9 cellular contexts compared by ENCODE assay signal in genomic region chr5:1667648-1668140, GRCh38.
DNase-seq lines count a peak whose midpoint lies in the region; ATAC-seq and TF ChIP-seq lines count a peak whose summit lies in the region.
"Had no signal": no experiment of that assay in that cellular context is flagged by ENCODE, and none has a peak within 500 bp of the region (broad histone marks: within the 10 kb centered on the region; RNA-seq: fewer than 3 reads in every experiment).

No MANE protein-coding gene starts in this region.

- H4K20me1 ChIP-seq in neural progenitor cell (ENCODE audit: low read depth): no peaks in the 10 kb centered on the region

- no peak for DNase-seq in HFFc6
- peak; percentile 24 for DNase-seq in glutamatergic neuron
- no peak for DNase-seq in neural progenitor cell (ENCODE audit: low spot score)
- no peak for DNase-seq in GDM1 (lab: John Stamatoyannopoulos, UW)
- DNase-seq in chondrocyte (ENCODE audit: low spot score): no peak

- H3K27me3 ChIP-seq in neural progenitor cell: peaks cover 64% of the 10 kb centered on the region

- H3K27me3 Mint-ChIP-seq in HFFc6 (ENCODE audit: insufficient read depth) (peaks cover 39% of the 10 kb centered on the region), glutamatergic neuron (ENCODE audit: unreplicated experiment) (peaks cover 16% of the 10 kb centered on the region), neural progenitor cell (ENCODE audit: insufficient read depth, low read depth) (peaks cover 15% of the 10 kb centered on the region), chondrocyte (ENCODE audit: low read depth) (peaks cover 56% of the 10 kb centered on the region)

- H3K4me3 Mint-ChIP-seq in HFFc6 (no peak overlapping the region), glutamatergic neuron (ENCODE audit: unreplicated experiment) (no peak overlapping the region), neural progenitor cell (peak overlapping the region; percentile 81), chondrocyte (ENCODE audit: unreplicated experiment) (no peak overlapping the region)

- H3K9me3 Mint-ChIP-seq in HFFc6 (no peaks in the 10 kb centered on the region; the same call in 1 of the 2 replicates), glutamatergic neuron (ENCODE audit: unreplicated experiment) (peaks cover 4% of the 10 kb centered on the region), neural progenitor cell (peaks cover 4% of the 10 kb centered on the region), chondrocyte (ENCODE audit: low read depth) (peaks cover 8% of the 10 kb centered on the region)

- TF ChIP-seq CTCF in C4-2B (conservative IDR thresholded peaks at IDR 0.05) (peak; percentile 17), HFFc6 (IDR thresholded peaks at IDR 0.05) (peak; percentile 17; the same call in 1 of the 2 replicates), glutamatergic neuron (IDR thresholded peaks at IDR 0.05; ENCODE audit: partially characterized antibody, unreplicated experiment) (no peak), neural progenitor cell (IDR thresholded peaks at IDR 0.05) (no peak), chondrocyte (IDR thresholded peaks at IDR 0.05) (no peak)

- no peak overlapping the region for H3K27ac Mint-ChIP-seq in HFFc6
- H3K27ac Mint-ChIP-seq in glutamatergic neuron (ENCODE audit: unreplicated experiment): no peak overlapping the region
- H3K27ac Mint-ChIP-seq in neural progenitor cell: no peak overlapping the region
- H3K27ac Mint-ChIP-seq in chondrocyte (ENCODE audit: unreplicated experiment): no peak overlapping the region

- peak overlapping the region; percentile 87 for H3K4me2 ChIP-seq in neural progenitor cell

- H3K4me1 ChIP-seq in neural progenitor cell: peaks cover 6% of the 10 kb centered on the region

- H3K79me2 ChIP-seq in neural progenitor cell (ENCODE audit: low read depth): no peaks in the 10 kb centered on the region

- no peaks in the 10 kb centered on the region for H3K4me1 Mint-ChIP-seq in HFFc6 (ENCODE audit: low read depth)
- H3K4me1 Mint-ChIP-seq in glutamatergic neuron (ENCODE audit: low read depth, unreplicated experiment): peaks cover 6% of the 10 kb centered on the region
- peaks cover 17% of the 10 kb centered on the region for H3K4me1 Mint-ChIP-seq in neural progenitor cell
- H3K4me1 Mint-ChIP-seq in chondrocyte (ENCODE audit: low read depth): no peaks in the 10 kb centered on the region

- no peak overlapping the region for H3K27ac ChIP-seq in C4-2B
- H3K27ac ChIP-seq in neural progenitor cell: no peak overlapping the region
- H3K27ac ChIP-seq: epithelial cell of prostate had no signal

- H3K36me3 Mint-ChIP-seq in HFFc6 (ENCODE audit: low read depth) (peaks cover 4% of the 10 kb centered on the region; the same call in 1 of the 2 replicates), glutamatergic neuron (ENCODE audit: unreplicated experiment) (no peaks in the 10 kb centered on the region), neural progenitor cell (no peaks in the 10 kb centered on the region), chondrocyte (ENCODE audit: low read depth) (no peaks in the 10 kb centered on the region)

- no peaks in the 10 kb centered on the region for H3K36me3 ChIP-seq in neural progenitor cell

- no peaks in the 10 kb centered on the region for H3F3A ChIP-seq in neural progenitor cell (ENCODE audit: low read depth)

- H3K9me3 ChIP-seq in neural progenitor cell (ENCODE audit: low read depth): no peaks in the 10 kb centered on the region

- H2AFZ ChIP-seq in neural progenitor cell (replicated peaks): peak overlapping the region; percentile 91

- ATAC-seq in GM21737 (IDR thresholded peaks at IDR 0.05; ENCODE audit: unreplicated experiment) (no peak), HG03196 (IDR thresholded peaks at IDR 0.05; ENCODE audit: unreplicated experiment) (no peak)

- H3K9ac ChIP-seq in neural progenitor cell: no peak overlapping the region

- H3K4me3 ChIP-seq in neural progenitor cell: peak overlapping the region; percentile 56

Comparison
In these comparisons a context has a peak if more than half of its experiments do, and no peak if none do; other contexts are left out.
1. CTCF ChIP-seq: peak in C4-2B (single experiment) and HFFc6 (single experiment); none in glutamatergic neuron (single experiment), neural progenitor cell (single experiment) and chondrocyte (single experiment).